In genomic region chr15:30992073-30992363, GRCh38 we compare ENCODE assay signal across 8 cellular contexts.
DNase-seq lines count a peak whose midpoint lies in the region; ATAC-seq and TF ChIP-seq lines count a peak whose summit lies in the region.

No MANE protein-coding gene starts in this region.

- H3K27ac ChIP-seq in RWPE2 (ENCODE audit: poor library complexity, severe bottlenecking), result peak overlapping the region; percentile 68
- peak overlapping the region; percentile 88 for H3K27ac ChIP-seq in rectal smooth muscle tissue (ENCODE audit: low read depth, low read length)

- ATAC-seq in RWPE2 (ENCODE audit: low read depth), result peak; percentile 3; the same call in 2 of the 3 replicates
- no peak for ATAC-seq in HG02981 (IDR thresholded peaks at IDR 0.05; ENCODE audit: unreplicated experiment)
- ATAC-seq in HG03439 (IDR thresholded peaks at IDR 0.05; ENCODE audit: unreplicated experiment), result no peak

- DNase-seq in NCI-H524 (lab: John Stamatoyannopoulos, UW) (peak; percentile 10 to 42), NCI-H524 treated with DMSO at 0.1 percent for 48 hours (lab: John Stamatoyannopoulos, UW) (no peak), RWPE2 (ENCODE audit: low spot score) (no peak), fibroblast of peridontal ligament (ENCODE audit: extremely low read depth) (peak; percentile 27), C1 segment of cervical spinal cord (lab: John Stamatoyannopoulos, UW) (no peak)

- peak overlapping the region; percentile 94 for H3K4me3 ChIP-seq in RWPE2 (ENCODE audit: severe bottlenecking)
- peak overlapping the region; percentile 91 for H3K4me3 ChIP-seq in rectal smooth muscle tissue (ENCODE audit: low read length)

- no peak for TF ChIP-seq CTCF in RWPE2 (IDR thresholded peaks at IDR 0.05; ENCODE audit: poor library complexity, severe bottlenecking)

- H3K9ac ChIP-seq in rectal smooth muscle tissue (ENCODE audit: low read length), result peak overlapping the region; percentile 84

- H3K27me3 ChIP-seq in RWPE2 (ENCODE audit: insufficient read depth, poor library complexity, severe bottlenecking) (no peaks in the 10 kb centered on the region), rectal smooth muscle tissue (ENCODE audit: control insufficient read depth, insufficient read depth, low read length) (no peaks in the 10 kb centered on the region)

- H3K9me3 ChIP-seq in RWPE2 (ENCODE audit: severe bottlenecking), result no peaks in the 10 kb centered on the region

- 0 out of 2 replicates have a peak, but pooled peaks cover 5% of the 10 kb centered on the region for H3K36me3 ChIP-seq in RWPE2 (ENCODE audit: low read depth)
- H3K36me3 ChIP-seq in rectal smooth muscle tissue (ENCODE audit: control insufficient read depth, insufficient read depth, low read length), result no peaks in the 10 kb centered on the region

- H3K4me1 ChIP-seq in RWPE2 (ENCODE audit: insufficient read depth, poor library complexity, severe bottlenecking) (peaks cover 9% of the 10 kb centered on the region), rectal smooth muscle tissue (ENCODE audit: control insufficient read depth, insufficient read depth, low read length) (peaks cover 8% of the 10 kb centered on the region)

Comparison
In these comparisons a context has a peak if more than half of its experiments do, and no peak if none do; other contexts are left out.
1. DNase-seq: peak in NCI-H524 (2 of 2) and fibroblast of peridontal ligament (single experiment); none in NCI-H524 treated with DMSO at 0.1 percent for 48 hours (single experiment), RWPE2 (single experiment) and C1 segment of cervical spinal cord (0 of 14).